In genomic region chr7:142414135-142414534, GRCh38 we compare ENCODE assay signal across 20 cellular contexts.
DNase-seq lines count a peak whose midpoint lies in the region; ATAC-seq, FAIRE-seq and TF ChIP-seq lines count a peak whose summit lies in the region.
"Had no signal": no experiment of that assay in that cellular context is flagged by ENCODE, and none has a peak within 500 bp of the region (broad histone marks: within the 10 kb centered on the region; RNA-seq: fewer than 3 reads in every experiment).

No MANE protein-coding gene starts in this region.

- H3K4me3 ChIP-seq in small intestine (ENCODE audit: low read depth in 1 of 2, low read length in 2 of 2): no peak overlapping the region
- H3K4me3 ChIP-seq: SK-N-MC, skin epidermis had no signal

- WGBS in small intestine, 3 donors: 44 to 64% (median 60%) methylated on average over 3 of the region's 3 CpGs

- no peak for DNase-seq in activated CD8-positive, alpha-beta T cell treated with anti-CD3 and anti-CD28 coated beads for 36 hours
- no peak for DNase-seq in activated CD8-positive, alpha-beta T cell treated with anti-CD3 and anti-CD28 coated beads, Interleukin-2, amount 10 ng/mL, durations not matched to agents 7 days and 5 days
- DNase-seq in small intestine (peak; percentile 11), NCI-H1092 treated with DMSO at 0.1 percent for 48 hours (lab: John Stamatoyannopoulos, UW) (no peak), OCI-M2 (lab: John Stamatoyannopoulos, UW; ENCODE audit: unreplicated experiment) (no peak), NCI-H187 treated with DMSO at 0.1 percent for 48 hours (lab: John Stamatoyannopoulos, UW) (no peak)
- DNase-seq: 8988T; activated CD8-positive, alpha-beta memory T cell treated with anti-CD3 and anti-CD28 coated beads, Interleukin-2, amount 50 U/mL, for 4 hours; activated naive CD4-positive, alpha-beta T cell treated with anti-CD3 and anti-CD28 coated beads, Interleukin-2, amount 50 U/mL, for 16 hours; CD8-positive, alpha-beta memory T cell; NCI-H1105 treated with DMSO at 0.1 percent for 48 hours; NCI-H226 had no signal

- no peak for FAIRE-seq in small intestine (lab: Jason Lieb, UNC)
- FAIRE-seq: GM12892, islet of Langerhans had no signal

- intact Hi-C loops in activated CD8-positive, alpha-beta T cell treated with anti-CD3 and anti-CD28 coated beads for 36 hours (cut with micrococcal nuclease): no loop called here

- CTCF ChIA-PET in activated CD8-positive, alpha-beta T cell treated with anti-CD3 and anti-CD28 coated beads for 36 hours (lab: Charles Lee): interaction anchor here (0.8 to 2.0 kb wide), 6 partner anchors 11 to 72 kb away, joined by 3 to 13 read pairs (median 6); no protein-coding TSS in a partner anchor
- CTCF ChIA-PET in activated CD8-positive, alpha-beta T cell treated with anti-CD3 and anti-CD28 coated beads, Interleukin-2, amount 10 ng/mL, durations not matched to agents 7 days and 5 days (lab: Charles Lee): interaction anchor here (1.2 to 3.1 kb wide), 10 partner anchors 10 to 588 kb away, joined by 3 to 28 read pairs (median 9); no protein-coding TSS in a partner anchor

- no peaks in the 10 kb centered on the region for H3K27me3 ChIP-seq in small intestine (ENCODE audit: control insufficient read depth in 2 of 2, insufficient read depth in 2 of 2, low read length in 2 of 2)

- no peak for ATAC-seq in activated CD8-positive, alpha-beta T cell treated with anti-CD3 and anti-CD28 coated beads for 36 hours
- ATAC-seq in activated CD8-positive, alpha-beta T cell treated with anti-CD3 and anti-CD28 coated beads, Interleukin-2, amount 10 ng/mL, durations not matched to agents 7 days and 5 days: no peak
- ATAC-seq in HG02678 (IDR thresholded peaks at IDR 0.05; ENCODE audit: unreplicated experiment): peak; percentile 80
- peak; percentile 45 for ATAC-seq in HG03469 (IDR thresholded peaks at IDR 0.05; ENCODE audit: unreplicated experiment)
- ATAC-seq: WTC11 had no signal

- no peaks in the 10 kb centered on the region for H3K36me3 ChIP-seq in small intestine (ENCODE audit: control insufficient read depth in 2 of 2, insufficient read depth in 2 of 2, low read length in 2 of 2)

- H3K27ac ChIP-seq in small intestine (ENCODE audit: low read depth in 1 of 2, low read length in 1 of 2): no peak overlapping the region
- H3K27ac ChIP-seq: SK-N-MC, skin epidermis had no signal

- H3K4me3 Mint-ChIP-seq in activated CD8-positive, alpha-beta T cell treated with anti-CD3 and anti-CD28 coated beads for 36 hours: no peak overlapping the region
- H3K4me3 Mint-ChIP-seq in activated CD8-positive, alpha-beta T cell treated with anti-CD3 and anti-CD28 coated beads, Interleukin-2, amount 10 ng/mL, durations not matched to agents 7 days and 5 days: no peak overlapping the region
- H3K4me3 Mint-ChIP-seq: IgD-negative memory B cell, WTC11 had no signal

- TF ChIP-seq CTCF in activated CD8-positive, alpha-beta T cell treated with anti-CD3 and anti-CD28 coated beads for 36 hours (IDR thresholded peaks at IDR 0.05): no peak

- H3K9me3 ChIP-seq in small intestine (ENCODE audit: control insufficient read depth, low read depth): no peaks in the 10 kb centered on the region

- H3K4me1 Mint-ChIP-seq in activated CD8-positive, alpha-beta T cell treated with anti-CD3 and anti-CD28 coated beads for 36 hours (ENCODE audit: low read depth): peaks cover 10% of the 10 kb centered on the region
- H3K4me1 Mint-ChIP-seq in activated CD8-positive, alpha-beta T cell treated with anti-CD3 and anti-CD28 coated beads, Interleukin-2, amount 10 ng/mL, durations not matched to agents 7 days and 5 days (ENCODE audit: low read depth): peaks cover 12% of the 10 kb centered on the region
- H3K4me1 Mint-ChIP-seq: IgD-negative memory B cell had no signal

- H3K27ac Mint-ChIP-seq in activated CD8-positive, alpha-beta T cell treated with anti-CD3 and anti-CD28 coated beads for 36 hours: peak overlapping the region; percentile 13
- H3K27ac Mint-ChIP-seq in activated CD8-positive, alpha-beta T cell treated with anti-CD3 and anti-CD28 coated beads, Interleukin-2, amount 10 ng/mL, durations not matched to agents 7 days and 5 days: no peak overlapping the region
- H3K27ac Mint-ChIP-seq: IgD-negative memory B cell had no signal

- no peaks in the 10 kb centered on the region for H3K4me1 ChIP-seq in small intestine (ENCODE audit: control insufficient read depth in 2 of 2, insufficient read depth in 1 of 2, low read depth in 1 of 2, low read length in 1 of 2)

- no peaks in the 10 kb centered on the region for H3K9me3 Mint-ChIP-seq in activated CD8-positive, alpha-beta T cell treated with anti-CD3 and anti-CD28 coated beads for 36 hours
- H3K9me3 Mint-ChIP-seq in activated CD8-positive, alpha-beta T cell treated with anti-CD3 and anti-CD28 coated beads, Interleukin-2, amount 10 ng/mL, durations not matched to agents 7 days and 5 days (ENCODE audit: insufficient read depth): no peaks in the 10 kb centered on the region
- H3K9me3 Mint-ChIP-seq: CD8-positive, alpha-beta memory T cell; WTC11 had no signal

- H3K27me3 Mint-ChIP-seq in activated CD8-positive, alpha-beta T cell treated with anti-CD3 and anti-CD28 coated beads for 36 hours: no peaks in the 10 kb centered on the region
- H3K27me3 Mint-ChIP-seq in activated CD8-positive, alpha-beta T cell treated with anti-CD3 and anti-CD28 coated beads, Interleukin-2, amount 10 ng/mL, durations not matched to agents 7 days and 5 days (ENCODE audit: low read depth): peaks cover 7% of the 10 kb centered on the region

- POLR2A ChIA-PET in activated CD8-positive, alpha-beta T cell treated with anti-CD3 and anti-CD28 coated beads for 36 hours (lab: Charles Lee): no interaction called here
- POLR2A ChIA-PET in activated CD8-positive, alpha-beta T cell treated with anti-CD3 and anti-CD28 coated beads, Interleukin-2, amount 10 ng/mL, durations not matched to agents 7 days and 5 days (lab: Charles Lee): no interaction called here

- no peaks in the 10 kb centered on the region for H3K36me3 Mint-ChIP-seq in activated CD8-positive, alpha-beta T cell treated with anti-CD3 and anti-CD28 coated beads for 36 hours (ENCODE audit: low read depth)
- H3K36me3 Mint-ChIP-seq in activated CD8-positive, alpha-beta T cell treated with anti-CD3 and anti-CD28 coated beads, Interleukin-2, amount 10 ng/mL, durations not matched to agents 7 days and 5 days (ENCODE audit: low read depth): no peaks in the 10 kb centered on the region
- H3K36me3 Mint-ChIP-seq: CD8-positive, alpha-beta memory T cell; IgD-negative memory B cell; WTC11 had no signal

Comparison
In these comparisons a context has a peak if more than half of its experiments do, and no peak if none do; other contexts are left out.
1. ATAC-seq: peak in HG02678 (single experiment) and HG03469 (single experiment); none in activated CD8-positive, alpha-beta T cell treated with anti-CD3 and anti-CD28 coated beads for 36 hours (single experiment) and activated CD8-positive, alpha-beta T cell treated with anti-CD3 and anti-CD28 coated beads, Interleukin-2, amount 10 ng/mL, durations not matched to agents 7 days and 5 days (single experiment).